ENCODE assay signal across 16 cellular contexts in genomic region chr3:147872568-147872967, GRCh38.
DNase-seq lines count a peak whose midpoint lies in the region; ATAC-seq and TF ChIP-seq lines count a peak whose summit lies in the region.
"Had no signal": no experiment of that assay in that cellular context is flagged by ENCODE, and none has a peak within 500 bp of the region (broad histone marks: within the 10 kb centered on the region; RNA-seq: fewer than 3 reads in every experiment).

No MANE protein-coding gene starts in this region.

- H3K4me3 ChIP-seq in GM12865 (ENCODE audit: low read depth, low read length) (no peak overlapping the region), PC-9 (no peak overlapping the region)
- H3K4me3 ChIP-seq: GM23338 had no signal

- H3K4me2 ChIP-seq in PC-9, result no peak overlapping the region
- H3K4me2 ChIP-seq: GM23338, KMS-11 had no signal

- BruUV-seq in PC-9 (replicated peaks; lab: Mats Ljungman, UMichigan), result no TSS peak

- H4K20me1 ChIP-seq in PC-9 (ENCODE audit: insufficient read depth), result no peaks in the 10 kb centered on the region

- no peaks in the 10 kb centered on the region for H3F3A ChIP-seq in PC-9 (ENCODE audit: insufficient read depth, low read depth)

- no peaks in the 10 kb centered on the region for H3K36me3 Mint-ChIP-seq in stimulated activated effector memory CD8-positive, alpha-beta T cell treated with anti-CD3 and anti-CD28 coated beads, Interleukin-12 subunit alpha, Interleukin-12 subunit beta, amount 100 ng/mL, for 72 hours
- H3K36me3 Mint-ChIP-seq: CD14-positive monocyte; CD8-positive, alpha-beta T cell had no signal

- no peak overlapping the region for H3K27ac ChIP-seq in PC-9
- H3K27ac ChIP-seq: 22Rv1, KMS-11 had no signal

- no peaks in the 10 kb centered on the region for H3K4me1 ChIP-seq in PC-9 (replicated peaks; ENCODE audit: insufficient read depth)

- ATAC-seq in GM19025 (IDR thresholded peaks at IDR 0.05; ENCODE audit: low read depth, unreplicated experiment) (peak; percentile 60), HG03025 (IDR thresholded peaks at IDR 0.05; ENCODE audit: low FRiP score, unreplicated experiment) (peak; percentile 66), HG03354 (IDR thresholded peaks at IDR 0.05; ENCODE audit: poor library complexity, severe bottlenecking, unreplicated experiment) (no peak)
- no peak for ATAC-seq in stimulated activated effector memory CD8-positive, alpha-beta T cell treated with anti-CD3 and anti-CD28 coated beads, Interleukin-12 subunit alpha, Interleukin-12 subunit beta, amount 100 ng/mL, for 72 hours
- ATAC-seq: CD8-positive, alpha-beta T cell; GM23338; HepG2 had no signal

- H3K27ac Mint-ChIP-seq in stimulated activated effector memory CD8-positive, alpha-beta T cell treated with anti-CD3 and anti-CD28 coated beads, Interleukin-12 subunit alpha, Interleukin-12 subunit beta, amount 100 ng/mL, for 72 hours, result no peak overlapping the region
- H3K27ac Mint-ChIP-seq: CD14-positive monocyte; CD8-positive, alpha-beta T cell; GM23338 had no signal

- no peak overlapping the region for H3K4me3 Mint-ChIP-seq in stimulated activated effector memory CD8-positive, alpha-beta T cell treated with anti-CD3 and anti-CD28 coated beads, Interleukin-12 subunit alpha, Interleukin-12 subunit beta, amount 100 ng/mL, for 72 hours
- H3K4me3 Mint-ChIP-seq: CD14-positive monocyte; CD8-positive, alpha-beta T cell; GM23338 had no signal

- no peaks in the 10 kb centered on the region for H3K36me3 ChIP-seq in PC-9 (ENCODE audit: low read depth)

- no peaks in the 10 kb centered on the region for H3K4me1 Mint-ChIP-seq in stimulated activated effector memory CD8-positive, alpha-beta T cell treated with anti-CD3 and anti-CD28 coated beads, Interleukin-12 subunit alpha, Interleukin-12 subunit beta, amount 100 ng/mL, for 72 hours
- H3K4me1 Mint-ChIP-seq: CD14-positive monocyte, GM23338 had no signal

- peaks cover 14% of the 10 kb centered on the region for H3K9me3 Mint-ChIP-seq in stimulated activated effector memory CD8-positive, alpha-beta T cell treated with anti-CD3 and anti-CD28 coated beads, Interleukin-12 subunit alpha, Interleukin-12 subunit beta, amount 100 ng/mL, for 72 hours

- H3K79me2 ChIP-seq in PC-9 (ENCODE audit: low read depth), result no peaks in the 10 kb centered on the region

- TF ChIP-seq CTCF in GM12865 (IDR thresholded peaks at IDR 0.05; ENCODE audit: insufficient read depth, low read depth, low read length, missing control alignments) (no peak), PC-9 (conservative IDR thresholded peaks at IDR 0.05) (no peak)

- peak; percentile 81 for DNase-seq in GM12865 (ENCODE audit: low read depth)
- DNase-seq in PC-9, result no peak
- no peak for DNase-seq in D341Med (ENCODE audit: low spot score)
- DNase-seq in stimulated activated effector memory CD8-positive, alpha-beta T cell treated with anti-CD3 and anti-CD28 coated beads, Interleukin-12 subunit alpha, Interleukin-12 subunit beta, amount 100 ng/mL, for 72 hours (ENCODE audit: low spot score in 2 of 2), result no peak
- DNase-seq: CD8-positive, alpha-beta T cell; COR-L47; GF-D8; H7 had no signal

- POLR2A ChIA-PET in PC-9 (lab: Charles Lee; ENCODE audit: unreplicated experiment), result no interaction called here

- no peaks in the 10 kb centered on the region for H3K27me3 ChIP-seq in PC-9 (ENCODE audit: insufficient read depth, low read depth)

- no peaks in the 10 kb centered on the region for H3K9me2 ChIP-seq in PC-9 (ENCODE audit: insufficient read depth)

- intact Hi-C loops in PC-9 (cut with micrococcal nuclease; ENCODE audit: unreplicated experiment), result no loop called here

- CTCF ChIA-PET in PC-9 (lab: Charles Lee), result no interaction called here

- H2AFZ ChIP-seq in PC-9, result 0 out of 2 replicates have a peak overlapping the region, but pooled peaks have one; percentile 33

- no peaks in the 10 kb centered on the region for H3K9me3 ChIP-seq in PC-9 (ENCODE audit: insufficient read depth, low read depth)

Comparison
In these comparisons a context has a peak if more than half of its experiments do, and no peak if none do; other contexts are left out.
1. ATAC-seq: peak in GM19025 (single experiment) and HG03025 (single experiment); none in HG03354 (single experiment) and stimulated activated effector memory CD8-positive, alpha-beta T cell treated with anti-CD3 and anti-CD28 coated beads, Interleukin-12 subunit alpha, Interleukin-12 subunit beta, amount 100 ng/mL, for 72 hours (single experiment).